Comparison of ENCODE assay signal across 1 cellular context in genomic region chr1:31815752-31816484, GRCh38.
A peak's percentile ranks its signal among the peaks of the same experiment; 100 is the strongest.
TF ChIP-seq lines count a peak whose summit lies in the region.

Gene SPOCD1 (minus strand): TSS chr1:31816022. CDS start chr1:31815333, 689 bp downstream.

TF ChIP-seq in K562, 482 proteins besides CTCF, POLR2A, EP300 and RAD21 (continued from another document and continues in another):
- TF ChIP-seq KLF13 (tag; IDR thresholded peaks at IDR 0.05; ENCODE audit: borderline replicate concordance, low read depth) (peak; percentile 86), TGIF2 (CRISPR knock-in tag; IDR thresholded peaks at IDR 0.05) (no peak), TAF9B (IDR thresholded peaks at IDR 0.05; ENCODE audit: partially characterized antibody) (no peak), RBFOX2 (IDR thresholded peaks at IDR 0.05; ENCODE audit: low read depth, low read length) (peak; percentile 57), HDAC1 (IDR thresholded peaks at IDR 0.05) (peak; percentile 61 to 87; a peak in 3 of 4 replicates), ZBTB7A (IDR thresholded peaks at IDR 0.05; ENCODE audit: borderline replicate concordance, control insufficient read depth, low read depth, low read length) (peak; percentile 52; the same call in 1 of the 2 replicates), ZFP1 (CRISPR knock-in tag; IDR thresholded peaks at IDR 0.05) (no peak), NELFE (IDR thresholded peaks at IDR 0.05; ENCODE audit: insufficient read depth, insufficient read length) (no peak), ESRRA (IDR thresholded peaks at IDR 0.05; ENCODE audit: borderline replicate concordance, low read depth) (peak; percentile 85), NCOA2 (IDR thresholded peaks at IDR 0.05; ENCODE audit: partially characterized antibody in 2 of 2) (no peak), FOXP4 (CRISPR knock-in tag; IDR thresholded peaks at IDR 0.05; ENCODE audit: borderline replicate concordance) (no peak), HMBOX1 (IDR thresholded peaks at IDR 0.05) (no peak), HNRNPK (IDR thresholded peaks at IDR 0.05; ENCODE audit: low read depth, low read length, poor library complexity, severe bottlenecking) (no peak), HES1 (IDR thresholded peaks at IDR 0.05; ENCODE audit: low read depth) (no peak; the same call in none of the 2 replicates), CREM (IDR thresholded peaks at IDR 0.05; ENCODE audit: low read depth) (peak; percentile 87), TOE1 (IDR thresholded peaks at IDR 0.05; ENCODE audit: borderline replicate concordance) (peak; percentile 100), TOE1 (CRISPR knock-in tag; IDR thresholded peaks at IDR 0.05; ENCODE audit: borderline replicate concordance, low read depth) (peak; percentile 65; the same call in 1 of the 2 replicates), HEY1 (CRISPR knock-in tag; IDR thresholded peaks at IDR 0.05; ENCODE audit: borderline replicate concordance) (no peak), ZNF408 (CRISPR knock-in tag; IDR thresholded peaks at IDR 0.05; ENCODE audit: low read depth) (no peak), ZNF436 (CRISPR knock-in tag; IDR thresholded peaks at IDR 0.05) (peak; percentile 100), PKNOX1 (IDR thresholded peaks at IDR 0.05) (peak; percentile 61), HMGXB4 (CRISPR knock-in tag; IDR thresholded peaks at IDR 0.05) (peak; percentile 94), KAT2B (IDR thresholded peaks at IDR 0.05; ENCODE audit: low read depth, low read length) (no peak), RNF2 (IDR thresholded peaks at IDR 0.05) (peak; percentile 19; the same call in 1 of the 2 replicates), ZNF398 (CRISPR knock-in tag; IDR thresholded peaks at IDR 0.05) (no peak), MAFK (IDR thresholded peaks at IDR 0.05; ENCODE audit: low read length) (no peak), TRIM25 (IDR thresholded peaks at IDR 0.05; ENCODE audit: borderline replicate concordance) (no peak), SP1 (CRISPR knock-in tag; IDR thresholded peaks at IDR 0.05) (peak; percentile 95), NFIC (IDR thresholded peaks at IDR 0.05) (peak; percentile 64), MTA1 (IDR thresholded peaks at IDR 0.05; ENCODE audit: borderline replicate concordance) (peak; percentile 63; the same call in 1 of the 2 replicates), CGGBP1 (CRISPR knock-in tag; IDR thresholded peaks at IDR 0.05) (no peak), ZNF175 (CRISPR knock-in tag; IDR thresholded peaks at IDR 0.05; ENCODE audit: low read depth) (peak; percentile 75), BCOR (IDR thresholded peaks at IDR 0.05) (peak; percentile 100), TCF7 (IDR thresholded peaks at IDR 0.05; ENCODE audit: borderline replicate concordance) (0 out of 2 replicates have a peak, but pooled peaks have one; percentile 59), CBX2 (IDR thresholded peaks at IDR 0.05; ENCODE audit: insufficient read depth, low read length, poor library complexity, severe bottlenecking) (no peak), THRAP3 (IDR thresholded peaks at IDR 0.05; ENCODE audit: borderline replicate concordance) (no peak), SNAPC5 (CRISPR knock-in tag; IDR thresholded peaks at IDR 0.05) (no peak), ZNF24 (IDR thresholded peaks at IDR 0.05) (peak; percentile 72), CREB5 (CRISPR knock-in tag; IDR thresholded peaks at IDR 0.05) (no peak), ZBTB17 (CRISPR knock-in tag; IDR thresholded peaks at IDR 0.05) (peak; percentile 67; the same call in 1 of the 2 replicates), ZNF133 (CRISPR knock-in tag; IDR thresholded peaks at IDR 0.05) (0 out of 2 replicates have a peak, but pooled peaks have one; percentile 15), MCM7 (IDR thresholded peaks at IDR 0.05) (no peak), ZNF655 (CRISPR knock-in tag; IDR thresholded peaks at IDR 0.05) (no peak), ZNF253 (CRISPR knock-in tag; conservative IDR thresholded peaks at IDR 0.05) (no peak), CC2D1A (IDR thresholded peaks at IDR 0.05) (peak; percentile 97), IRF9 (tag; IDR thresholded peaks at IDR 0.05) (no peak), ZNF79 (CRISPR knock-in tag; IDR thresholded peaks at IDR 0.05; ENCODE audit: low read depth) (no peak), PHTF2 (CRISPR knock-in tag; IDR thresholded peaks at IDR 0.05) (no peak), E2F6 (IDR thresholded peaks at IDR 0.05; ENCODE audit: borderline replicate concordance in 1 of 2, extremely low read depth in 1 of 2, insufficient read depth in 1 of 2, insufficient read length in 1 of 2, low read depth in 1 of 2, low read length in 1 of 2, poor library complexity in 1 of 2, severe bottlenecking in 1 of 2) (peak; percentile 47 to 85), MYNN (IDR thresholded peaks at IDR 0.05) (peak; percentile 44; the same call in 1 of the 2 replicates), MYNN (CRISPR knock-in tag; IDR thresholded peaks at IDR 0.05) (no peak), DNMT1 (IDR thresholded peaks at IDR 0.05) (no peak), SIN3B (IDR thresholded peaks at IDR 0.05; ENCODE audit: low read depth) (peak; percentile 29; the same call in 1 of the 2 replicates), IFI16 (CRISPR knock-in tag; IDR thresholded peaks at IDR 0.05) (no peak), DIDO1 (tag; IDR thresholded peaks at IDR 0.05; ENCODE audit: low read depth) (peak; percentile 40; the same call in 1 of the 2 replicates), BRCA1 (IDR thresholded peaks at IDR 0.05) (no peak), BRCA1 (CRISPR knock-in tag; IDR thresholded peaks at IDR 0.05) (no peak), GABPB1 (CRISPR knock-in tag; IDR thresholded peaks at IDR 0.05) (peak; percentile 85)
